1 cellular context compared by ENCODE assay signal in genomic region chr13:79295906-79296564, GRCh38.
TF ChIP-seq lines count a peak whose summit lies in the region.

No MANE protein-coding gene starts in this region.

TF ChIP-seq in GM23338, 12 proteins besides CTCF, POLR2A, EP300 and RAD21 (continued from another document):
- TF ChIP-seq ZNF462 (CRISPR knock-in tag; IDR thresholded peaks at IDR 0.05) (no peak), STAT1 (IDR thresholded peaks at IDR 0.05; ENCODE audit: unreplicated experiment) (no peak), CREB1 (CRISPR knock-in tag; IDR thresholded peaks at IDR 0.05; ENCODE audit: low read depth) (no peak), ZNF114 (CRISPR knock-in tag; IDR thresholded peaks at IDR 0.05) (no peak), EZH2phosphoT487 (IDR thresholded peaks at IDR 0.05; ENCODE audit: unreplicated experiment) (no peak)
- TF ChIP-seq, protein P1, sequence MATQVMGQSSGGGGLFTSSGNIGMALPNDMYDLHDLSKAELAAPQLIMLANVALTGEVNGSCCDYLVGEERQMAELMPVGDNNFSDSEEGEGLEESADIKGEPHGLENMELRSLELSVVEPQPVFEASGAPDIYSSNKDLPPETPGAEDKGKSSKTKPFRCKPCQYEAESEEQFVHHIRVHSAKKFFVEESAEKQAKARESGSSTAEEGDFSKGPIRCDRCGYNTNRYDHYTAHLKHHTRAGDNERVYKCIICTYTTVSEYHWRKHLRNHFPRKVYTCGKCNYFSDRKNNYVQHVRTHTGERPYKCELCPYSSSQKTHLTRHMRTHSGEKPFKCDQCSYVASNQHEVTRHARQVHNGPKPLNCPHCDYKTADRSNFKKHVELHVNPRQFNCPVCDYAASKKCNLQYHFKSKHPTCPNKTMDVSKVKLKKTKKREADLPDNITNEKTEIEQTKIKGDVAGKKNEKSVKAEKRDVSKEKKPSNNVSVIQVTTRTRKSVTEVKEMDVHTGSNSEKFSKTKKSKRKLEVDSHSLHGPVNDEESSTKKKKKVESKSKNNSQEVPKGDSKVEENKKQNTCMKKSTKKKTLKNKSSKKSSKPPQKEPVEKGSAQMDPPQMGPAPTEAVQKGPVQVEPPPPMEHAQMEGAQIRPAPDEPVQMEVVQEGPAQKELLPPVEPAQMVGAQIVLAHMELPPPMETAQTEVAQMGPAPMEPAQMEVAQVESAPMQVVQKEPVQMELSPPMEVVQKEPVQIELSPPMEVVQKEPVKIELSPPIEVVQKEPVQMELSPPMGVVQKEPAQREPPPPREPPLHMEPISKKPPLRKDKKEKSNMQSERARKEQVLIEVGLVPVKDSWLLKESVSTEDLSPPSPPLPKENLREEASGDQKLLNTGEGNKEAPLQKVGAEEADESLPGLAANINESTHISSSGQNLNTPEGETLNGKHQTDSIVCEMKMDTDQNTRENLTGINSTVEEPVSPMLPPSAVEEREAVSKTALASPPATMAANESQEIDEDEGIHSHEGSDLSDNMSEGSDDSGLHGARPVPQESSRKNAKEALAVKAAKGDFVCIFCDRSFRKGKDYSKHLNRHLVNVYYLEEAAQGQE (IDR thresholded peaks at IDR 0.05; ENCODE audit: unreplicated experiment): no peak
- TF ChIP-seq, protein P2, sequence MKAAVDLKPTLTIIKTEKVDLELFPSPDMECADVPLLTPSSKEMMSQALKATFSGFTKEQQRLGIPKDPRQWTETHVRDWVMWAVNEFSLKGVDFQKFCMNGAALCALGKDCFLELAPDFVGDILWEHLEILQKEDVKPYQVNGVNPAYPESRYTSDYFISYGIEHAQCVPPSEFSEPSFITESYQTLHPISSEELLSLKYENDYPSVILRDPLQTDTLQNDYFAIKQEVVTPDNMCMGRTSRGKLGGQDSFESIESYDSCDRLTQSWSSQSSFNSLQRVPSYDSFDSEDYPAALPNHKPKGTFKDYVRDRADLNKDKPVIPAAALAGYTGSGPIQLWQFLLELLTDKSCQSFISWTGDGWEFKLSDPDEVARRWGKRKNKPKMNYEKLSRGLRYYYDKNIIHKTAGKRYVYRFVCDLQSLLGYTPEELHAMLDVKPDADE (IDR thresholded peaks at IDR 0.05): no peak
TF ChIP-seq in GM23338: peak in this region for 0.
